ENCODE assay signal across 1 cellular context in the genomic region with DNA sequence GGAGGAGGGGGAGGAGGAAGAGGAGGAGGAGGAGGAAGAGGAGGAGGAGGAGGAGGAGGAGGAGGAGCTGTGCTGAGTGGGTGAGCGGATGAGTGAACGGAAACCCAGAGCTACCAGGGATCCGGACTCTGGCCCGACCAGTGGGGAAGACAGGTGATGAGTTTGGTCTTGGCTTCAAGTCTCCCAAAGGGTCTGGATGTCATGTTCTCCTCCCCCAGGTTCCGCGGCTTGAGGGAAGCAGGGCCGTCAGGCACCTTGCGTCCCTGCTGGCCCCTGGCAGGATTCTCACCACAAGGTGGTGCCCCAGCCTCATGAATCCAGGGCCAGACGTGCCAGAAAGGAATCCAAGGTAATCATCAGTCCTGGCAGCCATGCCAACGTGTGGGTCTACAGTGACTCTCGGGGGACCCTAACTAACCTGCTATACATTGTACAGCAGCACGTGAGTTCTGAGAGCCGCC.
A peak's percentile ranks its signal among the peaks of the same experiment; 100 is the strongest.
TF ChIP-seq lines count a peak whose summit lies in the region.

No MANE protein-coding gene starts in this region.

TF ChIP-seq in GM12878, 131 proteins besides CTCF, POLR2A, EP300 and RAD21 (continued from another document):
- TF ChIP-seq, protein P1, sequence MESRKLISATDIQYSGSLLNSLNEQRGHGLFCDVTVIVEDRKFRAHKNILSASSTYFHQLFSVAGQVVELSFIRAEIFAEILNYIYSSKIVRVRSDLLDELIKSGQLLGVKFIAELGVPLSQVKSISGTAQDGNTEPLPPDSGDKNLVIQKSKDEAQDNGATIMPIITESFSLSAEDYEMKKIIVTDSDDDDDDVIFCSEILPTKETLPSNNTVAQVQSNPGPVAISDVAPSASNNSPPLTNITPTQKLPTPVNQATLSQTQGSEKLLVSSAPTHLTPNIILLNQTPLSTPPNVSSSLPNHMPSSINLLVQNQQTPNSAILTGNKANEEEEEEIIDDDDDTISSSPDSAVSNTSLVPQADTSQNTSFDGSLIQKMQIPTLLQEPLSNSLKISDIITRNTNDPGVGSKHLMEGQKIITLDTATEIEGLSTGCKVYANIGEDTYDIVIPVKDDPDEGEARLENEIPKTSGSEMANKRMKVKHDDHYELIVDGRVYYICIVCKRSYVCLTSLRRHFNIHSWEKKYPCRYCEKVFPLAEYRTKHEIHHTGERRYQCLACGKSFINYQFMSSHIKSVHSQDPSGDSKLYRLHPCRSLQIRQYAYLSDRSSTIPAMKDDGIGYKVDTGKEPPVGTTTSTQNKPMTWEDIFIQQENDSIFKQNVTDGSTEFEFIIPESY (IDR thresholded peaks at IDR 0.05) = no peak
- TF ChIP-seq CBX3 (IDR thresholded peaks at IDR 0.05; ENCODE audit: borderline replicate concordance, low read depth) (no peak), POLR2AphosphoS5 (IDR thresholded peaks at IDR 0.05; ENCODE audit: low read length) (no peak), RCOR1 (conservative IDR thresholded peaks at IDR 0.05; ENCODE audit: low read depth, low read length) (no peak), BMI1 (IDR thresholded peaks at IDR 0.05; ENCODE audit: borderline replicate concordance) (no peak), BACH1 (IDR thresholded peaks at IDR 0.05; ENCODE audit: borderline replicate concordance) (no peak), CHD4 (IDR thresholded peaks at IDR 0.05) (no peak), REST (IDR thresholded peaks at IDR 0.05; ENCODE audit: low read depth, low read length) (no peak), NFYA (IDR thresholded peaks at IDR 0.05; ENCODE audit: borderline replicate concordance, low read depth, low read length) (no peak), NFXL1 (IDR thresholded peaks at IDR 0.05; ENCODE audit: borderline replicate concordance) (peak; percentile 70; the same call in 1 of the 2 replicates)
- TF ChIP-seq, protein P2, sequence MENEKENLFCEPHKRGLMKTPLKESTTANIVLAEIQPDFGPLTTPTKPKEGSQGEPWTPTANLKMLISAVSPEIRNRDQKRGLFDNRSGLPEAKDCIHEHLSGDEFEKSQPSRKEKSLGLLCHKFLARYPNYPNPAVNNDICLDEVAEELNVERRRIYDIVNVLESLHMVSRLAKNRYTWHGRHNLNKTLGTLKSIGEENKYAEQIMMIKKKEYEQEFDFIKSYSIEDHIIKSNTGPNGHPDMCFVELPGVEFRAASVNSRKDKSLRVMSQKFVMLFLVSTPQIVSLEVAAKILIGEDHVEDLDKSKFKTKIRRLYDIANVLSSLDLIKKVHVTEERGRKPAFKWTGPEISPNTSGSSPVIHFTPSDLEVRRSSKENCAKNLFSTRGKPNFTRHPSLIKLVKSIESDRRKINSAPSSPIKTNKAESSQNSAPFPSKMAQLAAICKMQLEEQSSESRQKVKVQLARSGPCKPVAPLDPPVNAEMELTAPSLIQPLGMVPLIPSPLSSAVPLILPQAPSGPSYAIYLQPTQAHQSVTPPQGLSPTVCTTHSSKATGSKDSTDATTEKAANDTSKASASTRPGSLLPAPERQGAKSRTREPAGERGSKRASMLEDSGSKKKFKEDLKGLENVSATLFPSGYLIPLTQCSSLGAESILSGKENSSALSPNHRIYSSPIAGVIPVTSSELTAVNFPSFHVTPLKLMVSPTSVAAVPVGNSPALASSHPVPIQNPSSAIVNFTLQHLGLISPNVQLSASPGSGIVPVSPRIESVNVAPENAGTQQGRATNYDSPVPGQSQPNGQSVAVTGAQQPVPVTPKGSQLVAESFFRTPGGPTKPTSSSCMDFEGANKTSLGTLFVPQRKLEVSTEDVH (IDR thresholded peaks at IDR 0.05; ENCODE audit: low read depth, partially characterized antibody) = no peak
- TF ChIP-seq, protein P3, sequence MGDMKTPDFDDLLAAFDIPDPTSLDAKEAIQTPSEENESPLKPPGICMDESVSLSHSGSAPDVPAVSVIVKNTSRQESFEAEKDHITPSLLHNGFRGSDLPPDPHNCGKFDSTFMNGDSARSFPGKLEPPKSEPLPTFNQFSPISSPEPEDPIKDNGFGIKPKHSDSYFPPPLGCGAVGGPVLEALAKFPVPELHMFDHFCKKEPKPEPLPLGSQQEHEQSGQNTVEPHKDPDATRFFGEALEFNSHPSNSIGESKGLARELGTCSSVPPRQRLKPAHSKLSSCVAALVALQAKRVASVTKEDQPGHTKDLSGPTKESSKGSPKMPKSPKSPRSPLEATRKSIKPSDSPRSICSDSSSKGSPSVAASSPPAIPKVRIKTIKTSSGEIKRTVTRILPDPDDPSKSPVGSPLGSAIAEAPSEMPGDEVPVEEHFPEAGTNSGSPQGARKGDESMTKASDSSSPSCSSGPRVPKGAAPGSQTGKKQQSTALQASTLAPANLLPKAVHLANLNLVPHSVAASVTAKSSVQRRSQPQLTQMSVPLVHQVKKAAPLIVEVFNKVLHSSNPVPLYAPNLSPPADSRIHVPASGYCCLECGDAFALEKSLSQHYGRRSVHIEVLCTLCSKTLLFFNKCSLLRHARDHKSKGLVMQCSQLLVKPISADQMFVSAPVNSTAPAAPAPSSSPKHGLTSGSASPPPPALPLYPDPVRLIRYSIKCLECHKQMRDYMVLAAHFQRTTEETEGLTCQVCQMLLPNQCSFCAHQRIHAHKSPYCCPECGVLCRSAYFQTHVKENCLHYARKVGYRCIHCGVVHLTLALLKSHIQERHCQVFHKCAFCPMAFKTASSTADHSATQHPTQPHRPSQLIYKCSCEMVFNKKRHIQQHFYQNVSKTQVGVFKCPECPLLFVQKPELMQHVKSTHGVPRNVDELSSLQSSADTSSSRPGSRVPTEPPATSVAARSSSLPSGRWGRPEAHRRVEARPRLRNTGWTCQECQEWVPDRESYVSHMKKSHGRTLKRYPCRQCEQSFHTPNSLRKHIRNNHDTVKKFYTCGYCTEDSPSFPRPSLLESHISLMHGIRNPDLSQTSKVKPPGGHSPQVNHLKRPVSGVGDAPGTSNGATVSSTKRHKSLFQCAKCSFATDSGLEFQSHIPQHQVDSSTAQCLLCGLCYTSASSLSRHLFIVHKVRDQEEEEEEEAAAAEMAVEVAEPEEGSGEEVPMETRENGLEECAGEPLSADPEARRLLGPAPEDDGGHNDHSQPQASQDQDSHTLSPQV (IDR thresholded peaks at IDR 0.05) = no peak
- TF ChIP-seq, protein P4, sequence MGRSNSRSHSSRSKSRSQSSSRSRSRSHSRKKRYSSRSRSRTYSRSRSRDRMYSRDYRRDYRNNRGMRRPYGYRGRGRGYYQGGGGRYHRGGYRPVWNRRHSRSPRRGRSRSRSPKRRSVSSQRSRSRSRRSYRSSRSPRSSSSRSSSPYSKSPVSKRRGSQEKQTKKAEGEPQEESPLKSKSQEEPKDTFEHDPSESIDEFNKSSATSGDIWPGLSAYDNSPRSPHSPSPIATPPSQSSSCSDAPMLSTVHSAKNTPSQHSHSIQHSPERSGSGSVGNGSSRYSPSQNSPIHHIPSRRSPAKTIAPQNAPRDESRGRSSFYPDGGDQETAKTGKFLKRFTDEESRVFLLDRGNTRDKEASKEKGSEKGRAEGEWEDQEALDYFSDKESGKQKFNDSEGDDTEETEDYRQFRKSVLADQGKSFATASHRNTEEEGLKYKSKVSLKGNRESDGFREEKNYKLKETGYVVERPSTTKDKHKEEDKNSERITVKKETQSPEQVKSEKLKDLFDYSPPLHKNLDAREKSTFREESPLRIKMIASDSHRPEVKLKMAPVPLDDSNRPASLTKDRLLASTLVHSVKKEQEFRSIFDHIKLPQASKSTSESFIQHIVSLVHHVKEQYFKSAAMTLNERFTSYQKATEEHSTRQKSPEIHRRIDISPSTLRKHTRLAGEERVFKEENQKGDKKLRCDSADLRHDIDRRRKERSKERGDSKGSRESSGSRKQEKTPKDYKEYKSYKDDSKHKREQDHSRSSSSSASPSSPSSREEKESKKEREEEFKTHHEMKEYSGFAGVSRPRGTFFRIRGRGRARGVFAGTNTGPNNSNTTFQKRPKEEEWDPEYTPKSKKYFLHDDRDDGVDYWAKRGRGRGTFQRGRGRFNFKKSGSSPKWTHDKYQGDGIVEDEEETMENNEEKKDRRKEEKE (IDR thresholded peaks at IDR 0.05) = no peak
